Comparison of ENCODE assay signal across 8 cellular contexts in genomic region chr6:27177454-27178000, GRCh38.
DNase-seq lines count a peak whose midpoint lies in the region; ATAC-seq, FAIRE-seq and TF ChIP-seq lines count a peak whose summit lies in the region.

No MANE protein-coding gene starts in this region.

- intact Hi-C loops in PC-3 (cut with micrococcal nuclease) (loop anchor here (1.0 to 2.0 kb wide), 4 partner anchors 9 to 725 kb away; no protein-coding TSS in a partner anchor), natural killer cell (cut with micrococcal nuclease) (loop anchor here (1.0 to 10.0 kb wide), 5 partner anchors 11 to 717 kb away; no protein-coding TSS in a partner anchor)

- no peaks in the 10 kb centered on the region for H3K27me3 ChIP-seq in PC-3 (ENCODE audit: low read length)

- H3K4me3 ChIP-seq in PC-3 (ENCODE audit: low read length): peak overlapping the region; percentile 99
- H3K4me3 ChIP-seq in fibroblast of mammary gland (ENCODE audit: control insufficient read depth, low read depth, low read length): peak overlapping the region; percentile 96

- peak overlapping the region; percentile 97 for H2AFZ ChIP-seq in PC-3 (ENCODE audit: low read length)

- TF ChIP-seq CTCF in D721Med (IDR thresholded peaks at IDR 0.05; ENCODE audit: insufficient read depth, missing control alignments): peak; percentile 18
- TF ChIP-seq CTCF in PC-3 (conservative IDR thresholded peaks at IDR 0.05; ENCODE audit: low read depth, low read length): peak; percentile 62
- peak; percentile 41 for TF ChIP-seq CTCF in fibroblast of mammary gland (conservative IDR thresholded peaks at IDR 0.05; ENCODE audit: control insufficient read depth, insufficient read depth, low read depth, low read length)
- TF ChIP-seq CTCF in natural killer cell (IDR thresholded peaks at IDR 0.05): peak; percentile 59

- no peaks in the 10 kb centered on the region for H3K9me3 ChIP-seq in PC-3 (ENCODE audit: low read length)

- no peaks in the 10 kb centered on the region for H3K9me2 ChIP-seq in PC-3 (replicated peaks; ENCODE audit: low read length)

- CTCF ChIA-PET in PC-3 (lab: Charles Lee): interaction anchor here (0.5 to 1.6 kb wide), 7 partner anchors 9 to 432 kb away, joined by 3 to 13 read pairs (median 4); a partner anchor contains a TSS

- no peak for FAIRE-seq in D721Med (lab: Jason Lieb, UNC)
- no peak for FAIRE-seq in HTR-8/SVneo (lab: Jason Lieb, UNC)

- POLR2A ChIA-PET in PC-3 (lab: Charles Lee; ENCODE audit: unreplicated experiment): interaction anchor here (0.5 to 1.4 kb wide), 5 partner anchors 17 to 1745 kb away, joined by 3 to 6 read pairs (median 3); a partner anchor contains a TSS

- H3K36me3 Mint-ChIP-seq in natural killer cell: no peaks in the 10 kb centered on the region

- H3K4me1 Mint-ChIP-seq in natural killer cell: peaks cover 25 to 26% of the 10 kb centered on the region in 2 donors
- H3K4me1 Mint-ChIP-seq in stimulated activated naive CD8-positive, alpha-beta T cell treated with anti-CD3 and anti-CD28 coated beads, Interleukin-15, amount 100 ng/mL, for 72 hours: peaks cover 9% of the 10 kb centered on the region

- H3K4me3 Mint-ChIP-seq in natural killer cell: peak overlapping the region; percentile 95
- H3K4me3 Mint-ChIP-seq in stimulated activated naive CD8-positive, alpha-beta T cell treated with anti-CD3 and anti-CD28 coated beads, Interleukin-15, amount 100 ng/mL, for 72 hours: peak overlapping the region; percentile 84 to 95

- H3K27ac Mint-ChIP-seq in natural killer cell: peak overlapping the region; percentile 92 to 98
- peak overlapping the region; percentile 83 to 99 for H3K27ac Mint-ChIP-seq in stimulated activated naive CD8-positive, alpha-beta T cell treated with anti-CD3 and anti-CD28 coated beads, Interleukin-15, amount 100 ng/mL, for 72 hours

- DNase-seq in D721Med (ENCODE audit: insufficient read length, low spot score) (no peak), HTR-8/SVneo (ENCODE audit: insufficient read length, low spot score) (peak; percentile 72), PC-3 (peak; percentile 88), fibroblast of mammary gland (ENCODE audit: low read depth) (peak; percentile 85), natural killer cell (peak; percentile 70)
- peak; percentile 36 to 60 for DNase-seq in activated T-helper 1 cell treated with anti-CD3 and anti-CD28 coated beads, Interleukin-2, amount 50 U/mL, for 16 hours (ENCODE audit: low read depth in 1 of 2, low spot score in 1 of 2)
- DNase-seq in stimulated activated naive CD8-positive, alpha-beta T cell treated with anti-CD3 and anti-CD28 coated beads, Interleukin-15, amount 100 ng/mL, for 72 hours: peak; percentile 79 to 87

- TSS peak; percentile 99 for BruUV-seq in PC-3 (replicated peaks; lab: Mats Ljungman, UMichigan)

- no peaks in the 10 kb centered on the region for H3K79me2 ChIP-seq in PC-3 (ENCODE audit: low read length)

- peak overlapping the region; percentile 100 for H3K4me2 ChIP-seq in PC-3 (ENCODE audit: low read length)

- H3K4me1 ChIP-seq in PC-3 (ENCODE audit: insufficient read depth, low read length): no peaks in the 10 kb centered on the region

- H4K20me1 ChIP-seq in PC-3 (ENCODE audit: low read length): no peaks in the 10 kb centered on the region

- no peaks in the 10 kb centered on the region for H3F3A ChIP-seq in PC-3 (ENCODE audit: low read length, unreplicated experiment)

- H3K27ac ChIP-seq in PC-3 (ENCODE audit: low read length): peak overlapping the region; percentile 52

- H3K9ac ChIP-seq in PC-3 (ENCODE audit: low read length): peak overlapping the region; percentile 90

- ATAC-seq in GM21360 (IDR thresholded peaks at IDR 0.05; ENCODE audit: unreplicated experiment) (peak; percentile 65), PC-3 (peak; percentile 79), natural killer cell (peak; percentile 79 to 88 (median 83))
- peak; percentile 93 for ATAC-seq in stimulated activated naive CD8-positive, alpha-beta T cell treated with anti-CD3 and anti-CD28 coated beads, Interleukin-15, amount 100 ng/mL, for 72 hours

- no peaks in the 10 kb centered on the region for H3K9me3 Mint-ChIP-seq in natural killer cell
- H3K9me3 Mint-ChIP-seq in stimulated activated naive CD8-positive, alpha-beta T cell treated with anti-CD3 and anti-CD28 coated beads, Interleukin-15, amount 100 ng/mL, for 72 hours: no peaks in the 10 kb centered on the region

- no peaks in the 10 kb centered on the region for H3K36me3 ChIP-seq in PC-3 (ENCODE audit: low read depth, low read length)

- H3K27me3 Mint-ChIP-seq in natural killer cell (ENCODE audit: low read depth in 2 of 2): peaks cover 0 to 9% of the 10 kb centered on the region in 2 donors
- H3K27me3 Mint-ChIP-seq in stimulated activated naive CD8-positive, alpha-beta T cell treated with anti-CD3 and anti-CD28 coated beads, Interleukin-15, amount 100 ng/mL, for 72 hours: peaks cover 11% of the 10 kb centered on the region
